15 cellular contexts compared by ENCODE assay signal in the genomic region with DNA sequence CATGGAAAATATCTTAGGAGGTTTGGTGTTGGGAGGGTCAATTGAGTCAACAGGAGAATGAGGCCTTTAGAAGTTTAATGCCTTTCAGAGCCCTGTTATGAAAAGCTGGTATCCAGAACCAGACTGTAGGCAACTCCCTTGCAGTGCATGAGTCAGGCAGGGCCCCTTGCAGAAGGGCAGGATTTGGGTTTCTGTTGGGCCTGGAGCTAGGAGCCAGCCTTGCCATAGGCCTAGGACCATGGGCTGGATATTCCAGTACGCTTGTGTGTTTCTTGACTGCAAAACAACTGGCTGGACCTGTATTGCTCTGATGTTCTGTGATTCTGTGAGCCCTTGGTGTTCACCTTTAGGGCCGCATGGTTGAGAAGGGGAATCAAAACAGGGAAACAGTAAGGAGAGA.
"Had no signal": no experiment of that assay in that cellular context is flagged by ENCODE, and none has a peak within 500 bp of the region (broad histone marks: within the 10 kb centered on the region; RNA-seq: fewer than 3 reads in every experiment).

No MANE protein-coding gene starts in this region.

- H3K27me3 ChIP-seq: ovary, sigmoid colon, testis had no signal

- H3K4me1 Mint-ChIP-seq: neural crest cell had no signal

- H3K4me3 Mint-ChIP-seq: neural crest cell; stimulated activated naive CD8-positive, alpha-beta T cell treated with anti-CD3 and anti-CD28 coated beads, Interleukin-15, amount 100 ng/mL, for 72 hours had no signal

- H3K36me3 ChIP-seq: ovary, sigmoid colon had no signal

- H3K9me3 ChIP-seq: ovary, sigmoid colon, testis had no signal

- H3K27ac ChIP-seq: coronary artery, epithelial cell of prostate, ovary, sigmoid colon, testis had no signal

- H3K4me3 ChIP-seq: coronary artery, ovary, sigmoid colon, testis had no signal

- ATAC-seq: SK-N-SH treated with all-trans-retinoic acid at 6 μM for 48 hours; stimulated activated naive CD8-positive, alpha-beta T cell treated with anti-CD3 and anti-CD28 coated beads, Interleukin-15, amount 100 ng/mL, for 72 hours had no signal

- H3K4me1 ChIP-seq: testis had no signal

- DNase-seq: activated gamma-delta T cell; activated T-cell treated with anti-CD3 and anti-CD28 coated beads, Interleukin-2, amount 50 U/mL, for 1 hour; central memory CD4-positive, alpha-beta T cell; effector memory CD4-positive, alpha-beta T cell; hippocampal formation; ovary; sigmoid colon; stimulated activated CD4-positive, alpha-beta T cell treated with anti-CD3 and anti-CD28 coated beads, Interleukin-2, amount 100 ng/mL, for 48 hours; stimulated activated naive CD8-positive, alpha-beta T cell treated with anti-CD3 and anti-CD28 coated beads, Interleukin-15, amount 100 ng/mL, for 72 hours; T-helper 2 cell; testis had no signal
